Comparison of ENCODE assay signal across 1 cellular context in genomic region chr12:546920-547845, GRCh38.
TF ChIP-seq lines count a peak whose summit lies in the region.

No MANE protein-coding gene starts in this region.

TF ChIP-seq in GM12878, 131 proteins besides CTCF, POLR2A, EP300 and RAD21 (continued from another document):
- TF ChIP-seq ZBTB40 (IDR thresholded peaks at IDR 0.05; ENCODE audit: borderline replicate concordance) (no peak), ZNF207 (IDR thresholded peaks at IDR 0.05; ENCODE audit: borderline replicate concordance) (no peak), E2F4 (IDR thresholded peaks at IDR 0.05; ENCODE audit: low read depth, low read length) (no peak), NR2F1 (conservative IDR thresholded peaks at IDR 0.05) (no peak), FOXM1 (IDR thresholded peaks at IDR 0.05; ENCODE audit: low read depth, low read length) (no peak), POU2F2 (IDR thresholded peaks at IDR 0.05; ENCODE audit: borderline replicate concordance, low read depth, low read length) (0 out of 3 replicates have a peak, but pooled peaks have one; percentile 37), HSF1 (IDR thresholded peaks at IDR 0.05; ENCODE audit: low read depth, low read length) (peak; percentile 87), HDAC6 (IDR thresholded peaks at IDR 0.05; ENCODE audit: unreplicated experiment) (no peak), USF1 (IDR thresholded peaks at IDR 0.05; ENCODE audit: borderline replicate concordance, extremely low read length, insufficient read depth, low read depth, low read length) (no peak), MAX (IDR thresholded peaks at IDR 0.05; ENCODE audit: low read depth, low read length) (no peak), ZNF217 (IDR thresholded peaks at IDR 0.05) (no peak), ATF3 (IDR thresholded peaks at IDR 0.05; ENCODE audit: borderline replicate concordance, extremely low read depth, low read depth, low read length) (no peak), SUPT20H (IDR thresholded peaks at IDR 0.05; ENCODE audit: borderline replicate concordance, control insufficient read depth, low read depth, low read length) (no peak), NKRF (conservative IDR thresholded peaks at IDR 0.05) (no peak), DPF2 (IDR thresholded peaks at IDR 0.05) (0 out of 2 replicates have a peak, but pooled peaks have one; percentile 15), MTA2 (IDR thresholded peaks at IDR 0.05; ENCODE audit: low read depth) (no peak), TAF1 (IDR thresholded peaks at IDR 0.05; ENCODE audit: borderline replicate concordance, low read depth, low read length) (no peak), STAT1 (conservative IDR thresholded peaks at IDR 0.05) (no peak), GATAD2B (conservative IDR thresholded peaks at IDR 0.05; ENCODE audit: low read depth) (0 out of 2 replicates have a peak, but pooled peaks have one; percentile 33), WRNIP1 (IDR thresholded peaks at IDR 0.05; ENCODE audit: borderline replicate concordance, low read depth, low read length) (no peak), CHD4 (IDR thresholded peaks at IDR 0.05) (no peak), SMARCA5 (IDR thresholded peaks at IDR 0.05) (peak; percentile 59; the same call in 1 of the 2 replicates), SMC3 (IDR thresholded peaks at IDR 0.05; ENCODE audit: borderline replicate concordance, low read length) (peak; percentile 78), SMAD1 (IDR thresholded peaks at IDR 0.05; ENCODE audit: low read depth, partially characterized antibody) (no peak), NR2C2 (IDR thresholded peaks at IDR 0.05; ENCODE audit: borderline replicate concordance, control insufficient read depth, insufficient read length, low read depth) (no peak), BACH1 (IDR thresholded peaks at IDR 0.05; ENCODE audit: borderline replicate concordance) (no peak), HCFC1 (IDR thresholded peaks at IDR 0.05; ENCODE audit: low read length) (no peak), ATF2 (IDR thresholded peaks at IDR 0.05; ENCODE audit: low read length) (no peak), JUND (IDR thresholded peaks at IDR 0.05; ENCODE audit: low read depth, low read length) (no peak), ESRRA (IDR thresholded peaks at IDR 0.05; ENCODE audit: low read length) (no peak), NFIC (IDR thresholded peaks at IDR 0.05; ENCODE audit: low read depth, low read length) (no peak), RCOR1 (conservative IDR thresholded peaks at IDR 0.05; ENCODE audit: low read depth, low read length) (no peak), MXI1 (IDR thresholded peaks at IDR 0.05; ENCODE audit: low read depth, low read length) (no peak), MEF2A (IDR thresholded peaks at IDR 0.05; ENCODE audit: insufficient read depth, low read depth, low read length) (no peak), MTA3 (IDR thresholded peaks at IDR 0.05; ENCODE audit: borderline replicate concordance, low read length) (no peak), PBX3 (IDR thresholded peaks at IDR 0.05; ENCODE audit: insufficient replicate concordance, low read depth, low read length) (no peak), FOXK2 (IDR thresholded peaks at IDR 0.05) (no peak), CEBPZ (IDR thresholded peaks at IDR 0.05; ENCODE audit: low read depth, low read length) (no peak), SRF (IDR thresholded peaks at IDR 0.05; ENCODE audit: low read depth in 2 of 2, low read length in 2 of 2) (no peak), ZNF274 (IDR thresholded peaks at IDR 0.05; ENCODE audit: insufficient read depth, insufficient read length) (no peak), TBL1XR1 (IDR thresholded peaks at IDR 0.05; ENCODE audit: low read depth, low read length) (no peak), ZNF384 (IDR thresholded peaks at IDR 0.05; ENCODE audit: borderline replicate concordance, low read depth, low read length) (no peak), ZBED1 (IDR thresholded peaks at IDR 0.05; ENCODE audit: borderline replicate concordance) (no peak), MLLT1 (IDR thresholded peaks at IDR 0.05) (no peak), YY1 (IDR thresholded peaks at IDR 0.05; ENCODE audit: low read depth, low read length) (peak; percentile 56; the same call in 1 of the 2 replicates), SPI1 (IDR thresholded peaks at IDR 0.05; ENCODE audit: borderline replicate concordance, insufficient read depth, low read depth, low read length) (no peak), FOS (IDR thresholded peaks at IDR 0.05; ENCODE audit: borderline replicate concordance, extremely low read depth, insufficient read length) (no peak), IKZF1 (conservative IDR thresholded peaks at IDR 0.05) (peak; percentile 26; the same call in 1 of the 2 replicates), ZSCAN29 (IDR thresholded peaks at IDR 0.05) (no peak), PAX8 (IDR thresholded peaks at IDR 0.05) (no peak)
